Comparison of ENCODE assay signal across 2 cellular contexts in the genomic region with DNA sequence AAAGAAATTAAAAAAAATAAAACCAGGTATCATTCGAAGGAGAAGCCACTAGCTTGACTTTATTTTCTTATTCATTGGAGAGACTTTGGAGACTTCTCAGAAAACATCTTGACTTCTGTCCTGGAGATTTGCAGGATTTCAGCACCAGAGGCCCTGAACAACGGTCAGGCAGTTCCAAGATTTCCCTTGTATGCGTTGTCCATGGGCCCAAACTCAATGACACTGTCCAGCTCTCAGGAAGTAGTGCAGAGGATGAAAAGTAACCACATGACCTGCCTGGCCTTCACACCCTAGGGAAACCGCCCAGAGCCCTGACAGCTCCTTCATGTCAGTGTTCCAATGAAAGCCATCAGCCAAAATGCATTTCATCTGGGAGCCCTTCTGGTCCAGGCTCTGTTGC.
"Had no signal": no experiment of that assay in that cellular context is flagged by ENCODE, and none has a peak within 500 bp of the region (broad histone marks: within the 10 kb centered on the region; RNA-seq: fewer than 3 reads in every experiment).

No MANE protein-coding gene starts in this region.

- H3K4me3 ChIP-seq: GM12878 had no signal

- ATAC-seq: GM12878 had no signal

- DNase-seq: GDM1 had no signal
